Comparison of ENCODE assay signal across 8 cellular contexts in genomic region chr3:129123314-129124060, GRCh38. TPM values are rescaled to one million over a fixed set of nuclear protein-coding genes. Genes with fewer than 3 reads are reported as not detected.
A peak's percentile ranks its signal among the peaks of the same experiment; 100 is the strongest.
DNase-seq lines count a peak whose midpoint lies in the region; ATAC-seq and TF ChIP-seq lines count a peak whose summit lies in the region.

No MANE protein-coding gene starts in this region.

- peak overlapping the region; percentile 9 for H3K4me3 Mint-ChIP-seq in Calu3 (ENCODE audit: low read depth, unreplicated experiment)
- H3K4me3 Mint-ChIP-seq in activated naive CD8-positive, alpha-beta T cell treated with anti-CD3 and anti-CD28 coated beads for 36 hours: no peak overlapping the region

- intact Hi-C loops in Calu3 (cut with micrococcal nuclease; ENCODE audit: unreplicated experiment): loop anchor here (5.0 kb wide), 1 partner anchor 71 kb away; no protein-coding TSS in a partner anchor
- intact Hi-C loops in mucosa of descending colon (cut with DNase I, micrococcal nuclease): no loop called here

- DNase-seq in Calu3 (peak; percentile 65), LoVo (ENCODE audit: low spot score) (peak; percentile 57), mucosa of descending colon (peak in 2 of 3 donors; percentile 31 to 50), NCI-H1694 treated with DMSO at 0.1 percent for 48 hours (lab: John Stamatoyannopoulos, UW) (no peak), SHP77 treated with DMSO at 0.1 percent for 48 hours (lab: John Stamatoyannopoulos, UW) (no peak)
- no peak for DNase-seq in activated naive CD8-positive, alpha-beta T cell treated with anti-CD3 and anti-CD28 coated beads for 36 hours
- DNase-seq in activated CD8-positive, alpha-beta memory T cell treated with anti-CD3 and anti-CD28 coated beads, Interleukin-2, amount 50 U/mL, for 4 hours: no peak

- H3K9me3 Mint-ChIP-seq in Calu3 (ENCODE audit: low read depth, unreplicated experiment): no peaks in the 10 kb centered on the region
- no peaks in the 10 kb centered on the region for H3K9me3 Mint-ChIP-seq in activated naive CD8-positive, alpha-beta T cell treated with anti-CD3 and anti-CD28 coated beads for 36 hours

- BruUV-seq in Calu3 (replicated peaks; lab: Mats Ljungman, UMichigan): no TSS peak

- H3K27ac Mint-ChIP-seq in Calu3 (ENCODE audit: unreplicated experiment): peak overlapping the region; percentile 51
- H3K27ac Mint-ChIP-seq in activated naive CD8-positive, alpha-beta T cell treated with anti-CD3 and anti-CD28 coated beads for 36 hours: peak overlapping the region; percentile 65

- CTCF ChIA-PET in Calu3 (lab: Charles Lee): interaction anchor here (0.9 to 4.0 kb wide), 6 partner anchors 10 to 153 kb away, joined by 3 to 30 read pairs (median 4); no protein-coding TSS in a partner anchor

- peaks cover 44% of the 10 kb centered on the region for H3K36me3 Mint-ChIP-seq in Calu3 (ENCODE audit: insufficient read depth, unreplicated experiment)
- peaks cover 29% of the 10 kb centered on the region for H3K36me3 Mint-ChIP-seq in activated naive CD8-positive, alpha-beta T cell treated with anti-CD3 and anti-CD28 coated beads for 36 hours

- no peaks in the 10 kb centered on the region for H3K9me3 ChIP-seq in mucosa of descending colon

- ATAC-seq in mucosa of descending colon: no peak
- no peak for ATAC-seq in HG03571 (IDR thresholded peaks at IDR 0.05; ENCODE audit: unreplicated experiment)

- no peak overlapping the region for H3K4me3 ChIP-seq in mucosa of descending colon

- peaks cover 33% of the 10 kb centered on the region for H3K4me1 Mint-ChIP-seq in Calu3 (ENCODE audit: low read depth, unreplicated experiment)
- peaks cover 17% of the 10 kb centered on the region for H3K4me1 Mint-ChIP-seq in activated naive CD8-positive, alpha-beta T cell treated with anti-CD3 and anti-CD28 coated beads for 36 hours

- peaks cover 27% of the 10 kb centered on the region for H3K4me1 ChIP-seq in mucosa of descending colon (ENCODE audit: low read depth)

- no peaks in the 10 kb centered on the region for H3K36me3 ChIP-seq in mucosa of descending colon (ENCODE audit: low read depth)

- H3K27me3 Mint-ChIP-seq in Calu3 (ENCODE audit: unreplicated experiment): no peaks in the 10 kb centered on the region
- peaks cover 3% of the 10 kb centered on the region for H3K27me3 Mint-ChIP-seq in activated naive CD8-positive, alpha-beta T cell treated with anti-CD3 and anti-CD28 coated beads for 36 hours

- TF ChIP-seq CTCF in Calu3 (IDR thresholded peaks at IDR 0.05; ENCODE audit: unreplicated experiment): no peak
- TF ChIP-seq CTCF in mucosa of descending colon (IDR thresholded peaks at IDR 0.05): no peak

RNA-seq across cellular contexts. Expression of gene RAB43, which starts 1.9 kb away (rescaled TPM):
- 21.2 and 27.4 TPM in 2 replicates for total RNA-seq in Calu3 (2022)
- 10 to 100 TPM; 36.9 to 38.8 TPM for total RNA-seq in activated naive CD8-positive, alpha-beta T cell treated with anti-CD3 and anti-CD28 coated beads for 36 hours
- 10 to 100 TPM; 17.4 to 32.0 (median 30.5) TPM for total RNA-seq in mucosa of descending colon

RNA-seq across cellular contexts. Expression of gene ISY1, which starts 37.4 kb away (rescaled TPM):
- total RNA-seq in Calu3 (2022): 63.8 and 77.0 TPM in 2 replicates
- total RNA-seq in activated naive CD8-positive, alpha-beta T cell treated with anti-CD3 and anti-CD28 coated beads for 36 hours: 10 to 100 TPM; 77.7 to 80.1 TPM
- 10 to 100 TPM; 24.2 to 37.5 (median 28.9) TPM for total RNA-seq in mucosa of descending colon

Comparison
In these comparisons a context has a peak if more than half of its experiments do, and no peak if none do; other contexts are left out.
1. DNase-seq: peak in Calu3 (single experiment), LoVo (single experiment) and mucosa of descending colon (2 of 3); none in activated naive CD8-positive, alpha-beta T cell treated with anti-CD3 and anti-CD28 coated beads for 36 hours (single experiment), activated CD8-positive, alpha-beta memory T cell treated with anti-CD3 and anti-CD28 coated beads, Interleukin-2, amount 50 U/mL, for 4 hours (single experiment), NCI-H1694 treated with DMSO at 0.1 percent for 48 hours (single experiment) and SHP77 treated with DMSO at 0.1 percent for 48 hours (single experiment).